Comparison of ENCODE assay signal across 9 cellular contexts in the genomic region with DNA sequence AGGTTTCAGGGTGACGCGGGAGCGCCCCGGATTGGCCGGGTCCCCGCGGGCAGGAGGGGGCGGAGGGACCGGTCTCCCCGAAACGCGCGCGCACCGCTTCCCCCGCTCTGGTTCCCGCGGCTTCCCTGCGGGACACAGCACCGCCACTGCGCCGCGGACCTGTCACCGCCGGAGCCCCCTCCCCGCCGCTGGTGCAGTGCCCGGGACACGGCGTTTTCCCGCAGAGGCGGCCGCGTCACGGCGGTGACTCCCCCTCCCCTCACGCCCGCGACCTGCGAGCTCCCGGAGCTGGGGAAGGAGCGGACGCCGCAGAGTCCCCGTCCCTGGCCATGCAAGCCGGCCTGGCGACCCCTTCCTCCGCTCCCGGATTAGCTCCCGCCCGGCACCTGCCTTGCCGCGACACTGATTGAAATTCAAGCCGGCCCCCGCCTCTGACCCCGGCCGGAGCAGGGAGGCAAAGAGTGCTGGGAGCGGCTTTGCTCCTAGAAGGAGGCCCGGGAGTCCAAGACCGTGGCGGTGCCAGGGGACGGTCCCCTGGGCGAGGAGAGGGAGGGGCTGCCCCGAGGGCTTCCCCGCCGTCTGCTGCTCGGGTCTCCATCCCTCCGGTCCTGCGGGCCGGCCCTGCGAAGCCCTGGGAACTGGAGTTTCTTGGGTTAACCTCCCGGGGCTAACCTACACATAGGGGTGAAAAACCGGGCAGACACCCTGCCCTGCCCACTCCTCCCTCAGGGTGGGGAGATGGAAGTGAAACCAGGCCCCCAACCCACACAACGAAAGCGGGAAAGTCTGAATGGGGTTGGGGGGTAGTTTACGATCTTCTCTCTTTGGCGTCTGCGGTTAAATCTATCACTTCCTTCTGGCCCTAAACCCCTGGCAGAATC. TPM values are rescaled to one million over a fixed set of nuclear protein-coding genes. Genes with fewer than 3 reads are reported as not detected.
DNase-seq lines count a peak whose midpoint lies in the region; ATAC-seq, FAIRE-seq and TF ChIP-seq lines count a peak whose summit lies in the region.
"Had no signal": no experiment of that assay in that cellular context is flagged by ENCODE, and none has a peak within 500 bp of the region (broad histone marks: within the 10 kb centered on the region; RNA-seq: fewer than 3 reads in every experiment).

No MANE protein-coding gene starts in this region.

- POLR2A ChIA-PET in K562 (lab: Yijun Ruan, JAX) = no interaction called here

- ATAC-seq in DND-41 (ENCODE audit: insufficient read depth, low read depth) (peak; percentile 50), K562 (no peak), right lobe of liver (peak in 2 of 4 donors; percentile 6 to 9), GM21447 (IDR thresholded peaks at IDR 0.05; ENCODE audit: unreplicated experiment) (no peak), GM21737 (IDR thresholded peaks at IDR 0.05; ENCODE audit: unreplicated experiment) (no peak)

- H3K4me1 ChIP-seq in DND-41 (ENCODE audit: insufficient read depth, low read length) = peaks cover 11% of the 10 kb centered on the region
- peaks cover 0 to 15% of the 10 kb centered on the region in 2 experiments; a peak in 4 of 5 replicates for H3K4me1 ChIP-seq in K562 (replicated peaks in 1 of 2; ENCODE audit: control insufficient read depth in 2 of 2, insufficient read depth in 2 of 2, low read length in 2 of 2)
- H3K4me1 ChIP-seq in right lobe of liver = peaks cover 0 to 17% (median 5%) of the 10 kb centered on the region in 4 donors
- peaks cover 5% of the 10 kb centered on the region for H3K4me1 ChIP-seq in testis

- H3K4me2 ChIP-seq in DND-41 (ENCODE audit: insufficient read depth, low read length) (peak overlapping the region; percentile 40), K562 (ENCODE audit: insufficient read depth, low read length) (peak overlapping the region; percentile 41; the same call in 1 of the 2 replicates)

- TF ChIP-seq RAD21 in K562 (CRISPR knock-in tag; conservative IDR thresholded peaks at IDR 0.05 in 1 of 2, IDR thresholded peaks at IDR 0.05 in 1 of 2) = no peak

- H2AFZ ChIP-seq in DND-41 (ENCODE audit: low read depth, low read length) (no peak overlapping the region), K562 (ENCODE audit: low read depth, low read length) (0 out of 2 replicates have a peak overlapping the region, but pooled peaks have one; percentile 39)

- H3K27ac ChIP-seq in DND-41 (ENCODE audit: low read length) (no peak overlapping the region), K562 (ENCODE audit: extremely low read depth, low read depth, low read length) (no peak overlapping the region), right lobe of liver (no peak overlapping the region), testis (no peak overlapping the region)

- peaks cover 4% of the 10 kb centered on the region for H3K9me1 ChIP-seq in K562 (ENCODE audit: control insufficient read depth, insufficient read depth, low read length)

- no peak for FAIRE-seq in K562 (lab: Jason Lieb, UNC)
- FAIRE-seq: islet of Langerhans had no signal

- TF ChIP-seq CTCF in DND-41 (IDR thresholded peaks at IDR 0.05; ENCODE audit: borderline replicate concordance, extremely low read depth, low read length, poor library complexity, severe bottlenecking) (no peak), K562 (IDR thresholded peaks at IDR 0.05 in 2 of 3, conservative IDR thresholded peaks at IDR 0.05 in 1 of 3; ENCODE audit: insufficient read depth in 2 of 3, low read depth in 1 of 3, low read length in 3 of 3) (no peak), right lobe of liver (IDR thresholded peaks at IDR 0.05) (no peak), testis (IDR thresholded peaks at IDR 0.05) (no peak)

- intact Hi-C loops in K562 (cut with micrococcal nuclease) (no loop called here), right lobe of liver (cut with DNase I) (no loop called here), testis (cut with DNase I; ENCODE audit: low total_unique reads) (no loop called here)

- CTCF ChIA-PET in K562 (lab: Yijun Ruan, JAX; ENCODE audit: low intra/inter-chr PET ratio) = no interaction called here

- no TSS peak for BruUV-seq in K562 (replicated peaks; lab: Mats Ljungman, UMichigan)

- in situ Hi-C loops in K562 (cut with MboI) = no loop called here

- H3K9me3 ChIP-seq in DND-41 (ENCODE audit: insufficient read depth, low read length, severe bottlenecking) (no peaks in the 10 kb centered on the region), K562 (replicated peaks; ENCODE audit: control insufficient read depth, insufficient read depth, low read depth, low read length) (no peaks in the 10 kb centered on the region), right lobe of liver (no peaks in the 10 kb centered on the region), testis (no peaks in the 10 kb centered on the region)

- 4% methylated on average over 53 of the region's 78 CpGs for WGBS in K562 (ENCODE audit: insufficient coverage, low coverage, missing lambda C conversion rate)
- WGBS in right lobe of liver (ENCODE audit: insufficient coverage, low coverage, low lambda C conversion rate, missing lambda C conversion rate) = under 1% methylated on average over 11 of the region's 78 CpGs
- WGBS in testis, 2 donors = 3 to 4% methylated on average over 18 to 68 of the region's 78 CpGs

- H3K27me3 ChIP-seq in DND-41 (ENCODE audit: insufficient read depth, low read length, poor library complexity) (peaks cover 69% of the 10 kb centered on the region), K562 (ENCODE audit: control insufficient read depth in 2 of 2, insufficient read depth in 2 of 2, low read length in 2 of 2) (peaks cover 64 to 75% of the 10 kb centered on the region in 2 experiments), right lobe of liver (no peaks in the 10 kb centered on the region), testis (no peaks in the 10 kb centered on the region)

- DNase-seq in DND-41 (no peak), NCI-H748 treated with DMSO at 0.1 percent for 48 hours (lab: John Stamatoyannopoulos, UW) (peak; percentile 6), K562 (ENCODE audit: extremely low read depth in 1 of 4, low spot score in 3 of 4) (peak in 2 of 4 experiments; percentile 54 to 57), right lobe of liver (no peak), testis (no peak), NK-92 (lab: John Stamatoyannopoulos, UW; ENCODE audit: unreplicated experiment) (no peak)

- H3K9ac ChIP-seq in DND-41 (ENCODE audit: low read depth, low read length) (no peak overlapping the region), K562 (ENCODE audit: insufficient read depth in 1 of 2, low read depth in 2 of 2, low read length in 2 of 2) (peak overlapping the region in 1 of 2 experiments; percentile 24; a peak in 1 of 4 replicates)

- no peak for TF ChIP-seq POLR2A in K562 (conservative IDR thresholded peaks at IDR 0.05)
- TF ChIP-seq POLR2A in right lobe of liver (IDR thresholded peaks at IDR 0.05) = no peak
- no peak for TF ChIP-seq POLR2A in testis (IDR thresholded peaks at IDR 0.05)

- H3K4me3 ChIP-seq in DND-41 (ENCODE audit: low read depth in 1 of 2, low read length in 2 of 2) (no peak overlapping the region), K562 (peak overlapping the region; percentile 16; the same call in 1 of the 2 replicates), right lobe of liver (peak overlapping the region; percentile 40 to 56 (median 44)), testis (peak overlapping the region; percentile 44 to 65)

- H4K20me1 ChIP-seq in DND-41 (ENCODE audit: insufficient read depth, low read length) (peaks cover 12% of the 10 kb centered on the region), K562 (replicated peaks; ENCODE audit: control insufficient read depth, insufficient read depth, low read length) (peaks cover 29% of the 10 kb centered on the region)

- no peaks in the 10 kb centered on the region for H3K79me2 ChIP-seq in DND-41 (ENCODE audit: insufficient read depth, low read length)
- H3K79me2 ChIP-seq in K562 (ENCODE audit: control insufficient read depth, insufficient read depth, low read length) = no peaks in the 10 kb centered on the region

- H3K36me3 ChIP-seq in DND-41 (ENCODE audit: insufficient read depth, low read length) (no peaks in the 10 kb centered on the region), K562 (ENCODE audit: control insufficient read depth, insufficient read depth, low read length) (no peaks in the 10 kb centered on the region), right lobe of liver (no peaks in the 10 kb centered on the region), testis (ENCODE audit: low read depth, missing control alignments) (no peaks in the 10 kb centered on the region)

- no peak for TF ChIP-seq EP300 in K562 (IDR thresholded peaks at IDR 0.05; ENCODE audit: low read length)

TF ChIP-seq in K562, 482 proteins besides CTCF, POLR2A, EP300 and RAD21:
- no peak for TF ChIP-seq SRSF9 (IDR thresholded peaks at IDR 0.05; ENCODE audit: borderline replicate concordance, low read depth, low read length)
- TF ChIP-seq SMARCE1 (IDR thresholded peaks at IDR 0.05) = no peak
- TF ChIP-seq EZH2 (IDR thresholded peaks at IDR 0.05; ENCODE audit: borderline replicate concordance, low read depth, low read length) = peak; percentile 79
- TF ChIP-seq RBM15 (IDR thresholded peaks at IDR 0.05; ENCODE audit: insufficient read depth, low read length) = no peak
- TF ChIP-seq PCBP1 (IDR thresholded peaks at IDR 0.05; ENCODE audit: low read depth, low read length, poor library complexity, severe bottlenecking) = peak; percentile 61
TF ChIP-seq in K562: peak in this region for 2.

RNA-seq across cellular contexts. Expression of gene RHBDL3, which starts 1.0 kb away (rescaled TPM):
- total RNA-seq in K562 (2011; cell fraction: chromatin; rRNA removed; ENCODE audit: low replicate concordance) = 0.26 and 0.76 TPM in 2 replicates
- 0.33 and 0.53 TPM in 2 replicates for total RNA-seq in K562 (2011; cell fraction: nucleolus; rRNA removed)
- total RNA-seq in K562 (2011; cell fraction: nucleoplasm; rRNA removed) = 0.37 and 0.69 TPM in 2 replicates
- total RNA-seq in K562 (2014; rRNA removed) = 0.08 and 0.09 TPM in 2 replicates
- total RNA-seq in K562 (2014; rRNA removed; fragmentation: Illumina TruSeq; extraction: Trizol) = 0.03 and 0.07 TPM in 2 replicates
- 0.08 TPM in 1 of 2 replicates, not detected in the other for total RNA-seq in K562 (2015; rRNA removed; fragmentation: Illumina TruSeq; extraction: Trizol)
- 0.13 and 0.31 TPM in 2 replicates for total RNA-seq in K562 (2021)
- polyA plus RNA-seq in K562 (2011; rRNA removed) = 0.07 and 0.22 TPM in 2 replicates
- polyA plus RNA-seq in K562 (2011; cell fraction: cytosol; rRNA removed) = 0.10 and 0.54 TPM in 2 replicates
- 0.06 and 0.46 TPM in 2 replicates for polyA plus RNA-seq in K562 (2011; cell fraction: nucleus; rRNA removed)
- 0.03 and 0.05 TPM in 2 replicates for polyA plus RNA-seq in K562 (2012)
- 0.03 and 0.06 TPM in 2 replicates for polyA plus RNA-seq in K562 (2014; fragmentation: Illumina TruSeq; extraction: Trizol)
- polyA plus RNA-seq in K562 (2014; fragmentation: Nextera tagmentation; extraction: Ambion mirVana) = not detected
- polyA plus RNA-seq in K562 (2014; rRNA removed) = 0.01 TPM in 1 of 2 replicates, not detected in the other
- 0.06 and 0.32 TPM in 2 replicates for polyA minus RNA-seq in K562 (2011; rRNA and poly(A)+ RNA removed)
- not detected in 2 replicates for polyA minus RNA-seq in K562 (2011; cell fraction: cytosol; rRNA and poly(A)+ RNA removed)
- not detected in 2 replicates for polyA minus RNA-seq in K562 (2011; cell fraction: nucleus; rRNA and poly(A)+ RNA removed)
- total RNA-seq in right lobe of liver = under 1 TPM in 2 of 6 experiments, not detected in 4; 0.04 to 0.09 TPM
- total RNA-seq in testis = 1 to 10 TPM; 4.1 to 4.5 TPM
- 3.5 TPM for polyA plus RNA-seq in testis (ENCODE audit: insufficient read depth, low read depth, low replicate concordance)

Comparison
In these comparisons a context has a peak if more than half of its experiments do, and no peak if none do; other contexts are left out.
1. H3K4me3 ChIP-seq: peak in K562 (single experiment), right lobe of liver (3 of 3) and testis (2 of 2); none in DND-41 (0 of 2).